In the genomic region with DNA sequence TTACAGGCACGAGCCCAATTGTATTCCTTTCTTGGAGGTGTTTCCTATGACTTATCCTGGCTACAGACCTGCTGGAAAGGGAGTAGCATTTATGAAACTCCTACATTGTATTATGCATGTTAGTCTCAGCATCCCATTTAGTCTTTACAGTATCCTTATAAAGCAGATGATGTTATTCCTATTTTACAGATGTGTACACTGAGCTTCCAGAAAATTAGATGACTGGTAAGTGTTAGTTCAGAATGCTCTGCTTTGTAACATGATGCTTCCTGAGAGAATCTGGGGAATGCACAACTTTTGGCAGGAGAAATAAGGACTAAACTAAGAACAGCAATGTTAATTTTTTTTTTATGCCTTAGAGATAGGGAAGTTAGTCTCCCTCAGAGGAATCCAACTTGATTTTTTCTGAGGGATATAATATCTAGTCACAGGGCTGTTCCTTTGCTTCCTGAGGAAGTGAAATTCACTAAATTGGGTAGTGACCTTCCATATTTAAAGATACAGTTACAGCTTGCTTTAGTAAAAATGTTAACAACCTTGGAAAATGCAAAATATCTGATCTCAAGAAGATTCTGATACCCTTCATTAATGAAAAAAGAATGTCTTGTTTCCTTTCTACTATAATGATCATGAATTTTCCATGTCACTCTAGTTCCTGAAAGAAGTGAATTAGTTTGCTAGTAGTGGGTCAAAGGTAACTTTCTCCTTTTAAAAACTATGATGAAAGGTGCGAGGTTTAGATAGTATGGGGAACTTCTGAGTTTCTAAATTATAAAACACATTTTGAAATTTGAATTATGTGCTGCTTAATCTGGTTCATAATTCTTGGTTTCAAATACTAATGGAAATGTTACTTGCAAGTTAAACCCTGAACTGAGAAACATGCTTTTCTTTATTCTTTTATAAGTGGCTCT, we compare ENCODE assay signal across 15 cellular contexts.
DNase-seq lines count a peak whose midpoint lies in the region; ATAC-seq, FAIRE-seq and TF ChIP-seq lines count a peak whose summit lies in the region.
"Had no signal": no experiment of that assay in that cellular context is flagged by ENCODE, and none has a peak within 500 bp of the region (broad histone marks: within the 10 kb centered on the region; RNA-seq: fewer than 3 reads in every experiment).

No MANE protein-coding gene starts in this region.

- ATAC-seq in mucosa of descending colon = peak; percentile 44
- no peak for ATAC-seq in GM18907 (IDR thresholded peaks at IDR 0.05; ENCODE audit: unreplicated experiment)

- no peaks in the 10 kb centered on the region for H3K4me1 ChIP-seq in mucosa of descending colon (ENCODE audit: low read depth)
- H3K4me1 ChIP-seq: vagina had no signal

- FAIRE-seq in colon (lab: Jason Lieb, UNC) = peak; percentile 76

- TF ChIP-seq CTCF in BJ (IDR thresholded peaks at IDR 0.05; ENCODE audit: insufficient read depth, low read depth, low read length) (no peak), mucosa of descending colon (IDR thresholded peaks at IDR 0.05) (no peak)

- CTCF ChIA-PET in BJ (lab: Yijun Ruan, JAX) = interaction anchor here (0.7 kb wide), 1 partner anchor 987 kb away, joined by 3 read pairs; no protein-coding TSS in a partner anchor

- H3K27me3 ChIP-seq in BJ (ENCODE audit: control insufficient read depth, insufficient read depth, low read length) = no peaks in the 10 kb centered on the region
- H3K27me3 ChIP-seq: ovary, vagina had no signal

- H3K4me3 ChIP-seq in BJ (ENCODE audit: low read depth, low read length) (no peak overlapping the region), mucosa of descending colon (no peak overlapping the region)
- H3K4me3 ChIP-seq: ovary, vagina had no signal

- H3K36me3 ChIP-seq in BJ (ENCODE audit: control insufficient read depth, insufficient read depth, low read length) (no peaks in the 10 kb centered on the region), mucosa of descending colon (ENCODE audit: low read depth) (no peaks in the 10 kb centered on the region)
- H3K36me3 ChIP-seq: ovary, vagina had no signal

- POLR2A ChIA-PET in BJ (lab: Charles Lee) = no interaction called here

- DNase-seq in BJ (ENCODE audit: low read depth) (peak; percentile 4), MV-4-11 (lab: John Stamatoyannopoulos, UW) (peak; percentile 92), mucosa of descending colon (no peak), midbrain (lab: John Stamatoyannopoulos, UW) (no peak), HuH-7.5 (ENCODE audit: low spot score) (no peak), posterior cingulate gyrus (no peak)
- DNase-seq: activated CD4-positive, alpha-beta T cell treated with anti-CD3 and anti-CD28 coated beads, Interleukin-2, amount 10 ng/mL, durations not matched to agents 7 days and 5 days; endodermal cell; hippocampal formation; mesenchymal stem cell; NCI-H2081 treated with DMSO at 0.1 percent for 48 hours; ovary had no signal

- intact Hi-C loops in mucosa of descending colon (cut with DNase I, micrococcal nuclease) (no loop called here), posterior cingulate gyrus (cut with DNase I) (no loop called here)

- H3K9me3 ChIP-seq in mucosa of descending colon = no peaks in the 10 kb centered on the region
- H3K9me3 ChIP-seq: ovary, vagina had no signal

Comparison
In these comparisons a context has a peak if more than half of its experiments do, and no peak if none do; other contexts are left out.
1. DNase-seq: peak in BJ (single experiment) and MV-4-11 (single experiment); none in mucosa of descending colon (0 of 3), midbrain (single experiment), HuH-7.5 (single experiment) and posterior cingulate gyrus (0 of 10).